21 cellular contexts compared by ENCODE assay signal in the genomic region with DNA sequence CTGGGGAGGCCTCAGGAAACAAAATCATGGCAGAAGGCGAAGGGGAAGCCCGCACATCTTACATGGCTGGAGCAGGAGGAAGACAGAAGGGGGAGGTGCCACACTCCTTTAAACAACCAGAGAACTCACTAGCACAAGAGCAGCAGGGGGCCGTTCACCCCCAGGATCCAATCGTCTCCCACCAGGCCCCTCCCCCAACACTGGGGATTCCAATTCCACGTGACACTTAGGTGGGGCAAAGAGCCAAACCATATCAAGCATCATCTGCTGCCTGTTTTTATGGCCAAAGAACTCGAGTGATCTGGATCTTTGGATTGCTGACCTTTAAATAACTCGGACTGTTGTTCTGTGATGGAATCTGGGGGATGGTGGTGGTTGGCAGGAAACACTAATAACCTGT. TPM values are rescaled to one million over a fixed set of nuclear protein-coding genes. Genes with fewer than 3 reads are reported as not detected.
DNase-seq lines count a peak whose midpoint lies in the region; FAIRE-seq and TF ChIP-seq lines count a peak whose summit lies in the region.
"Had no signal": no experiment of that assay in that cellular context is flagged by ENCODE, and none has a peak within 500 bp of the region (broad histone marks: within the 10 kb centered on the region; RNA-seq: fewer than 3 reads in every experiment).

No MANE protein-coding gene starts in this region.

- DNase-seq in EH (ENCODE audit: low read depth) (peak; percentile 74), NCI-H2029 (lab: John Stamatoyannopoulos, UW) (peak; percentile 40), fibroblast of peridontal ligament (ENCODE audit: extremely low read depth) (peak; percentile 27), DMS79 treated with DMSO at 0.1 percent for 48 hours (lab: John Stamatoyannopoulos, UW) (no peak), frontal cortex (ENCODE audit: low spot score in 2 of 2) (no peak), foreskin melanocyte (no peak)
- DNase-seq: activated CD4-positive, CD25-positive, alpha-beta regulatory T cell treated with anti-CD3 and anti-CD28 coated beads, Interleukin-2, amount 50 U/mL, for 72 hours; activated naive CD4-positive, alpha-beta T cell treated with Interleukin-2 at 50 U/mL for 16 hours; activated T-cell treated with anti-CD3 and anti-CD28 coated beads, Interleukin-2, amount 50 U/mL, for 4 hours; MM.1S; NCI-H146; NCI-H226 had no signal

- no peaks in the 10 kb centered on the region for H3K27me3 ChIP-seq in parathyroid adenoma (ENCODE audit: control insufficient read depth, insufficient read depth, low read length)
- H3K27me3 ChIP-seq: vagina had no signal

- H3K4me1 ChIP-seq in parathyroid adenoma = no peaks in the 10 kb centered on the region

- H2AFZ ChIP-seq in parathyroid adenoma = peak overlapping the region; percentile 25

- no peak overlapping the region for H3K27ac ChIP-seq in parathyroid adenoma
- H3K27ac ChIP-seq: vagina had no signal

- no peak overlapping the region for H3K4me3 ChIP-seq in parathyroid adenoma (ENCODE audit: low read depth, low read length)
- H3K4me3 ChIP-seq: smooth muscle cell, vagina had no signal

- FAIRE-seq in frontal cortex (lab: Jason Lieb, UNC) = no peak
- FAIRE-seq: endothelial cell of umbilical vein, H54 had no signal

- H3K4me2 ChIP-seq in parathyroid adenoma (ENCODE audit: low read length) = no peak overlapping the region
- H3K4me2 ChIP-seq: smooth muscle cell had no signal

- no peaks in the 10 kb centered on the region for H3K36me3 ChIP-seq in parathyroid adenoma (ENCODE audit: control insufficient read depth, insufficient read depth, low read length)
- H3K36me3 ChIP-seq: vagina had no signal

- no peaks in the 10 kb centered on the region for H3K9me3 ChIP-seq in parathyroid adenoma (ENCODE audit: control insufficient read depth, low read length)
- H3K9me3 ChIP-seq: vagina had no signal

- no peaks in the 10 kb centered on the region for H3K79me2 ChIP-seq in parathyroid adenoma

- TF ChIP-seq CTCF in parathyroid adenoma (IDR thresholded peaks at IDR 0.05) = no peak

- H3K9ac ChIP-seq in parathyroid adenoma = no peak overlapping the region

RNA-seq across cellular contexts. Expression of gene PNLDC1, which starts 28.0 kb away (rescaled TPM):
- total RNA-seq in frontal cortex = not detected
- total RNA-seq: cardiac septum, dermis microvascular lymphatic vessel endothelial cell, endothelial cell of umbilical vein, fibroblast of villous mesenchyme, smooth muscle cell, temporal lobe, vagina had no signal

RNA-seq across cellular contexts. Expression of gene MRPL18, which starts 37.8 kb away (rescaled TPM):
- 60.7 TPM for total RNA-seq in frontal cortex

RNA-seq across cellular contexts. Expression of gene TCP1, which starts 38.7 kb away (rescaled TPM):
- total RNA-seq in frontal cortex = 378 TPM

Comparison
In these comparisons a context has a peak if more than half of its experiments do, and no peak if none do; other contexts are left out.
1. DNase-seq: peak in EH (single experiment), NCI-H2029 (single experiment) and fibroblast of peridontal ligament (single experiment); none in DMS79 treated with DMSO at 0.1 percent for 48 hours (single experiment), frontal cortex (0 of 2) and foreskin melanocyte (single experiment).